Comparison of ENCODE assay signal across 1 cellular context in the genomic region with DNA sequence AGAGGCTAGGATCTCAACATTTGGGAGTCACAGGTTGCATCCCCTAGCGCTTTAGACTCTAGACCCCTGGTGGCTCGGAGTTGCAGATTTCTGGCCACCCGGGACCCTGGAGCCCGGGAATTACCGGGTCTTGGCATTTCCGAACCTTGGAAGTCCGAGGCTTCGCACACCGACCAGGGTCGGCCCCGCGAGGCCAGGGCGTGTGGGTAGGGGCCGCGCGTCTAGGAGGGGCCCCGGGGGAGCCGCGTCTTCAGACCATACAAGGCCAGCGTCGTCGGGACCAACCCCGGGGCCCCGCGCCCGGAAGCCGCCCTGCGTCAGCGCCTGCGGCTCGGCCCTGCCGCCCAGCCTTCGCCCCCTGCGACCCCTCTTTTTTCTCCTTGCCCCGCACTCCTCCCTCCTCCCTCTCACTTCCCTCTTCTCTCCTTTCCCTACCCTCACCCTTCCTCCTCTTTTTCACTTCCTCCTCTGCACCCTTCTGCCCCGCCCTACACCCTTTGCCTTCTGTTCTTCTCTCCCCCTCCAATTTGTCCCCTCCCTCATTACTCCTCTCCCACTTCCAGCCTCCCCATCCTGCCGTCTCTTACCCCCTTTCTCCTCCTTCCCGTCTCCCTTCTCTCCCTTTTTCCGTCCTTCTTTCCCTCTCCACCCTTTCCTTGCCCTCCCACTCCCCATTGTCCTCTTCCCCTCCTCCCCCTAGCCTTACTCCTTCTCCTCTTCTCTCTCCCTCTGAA.
A peak's percentile ranks its signal among the peaks of the same experiment; 100 is the strongest.
TF ChIP-seq lines count a peak whose summit lies in the region.

No MANE protein-coding gene starts in this region.

TF ChIP-seq in K562, 482 proteins besides CTCF, POLR2A, EP300 and RAD21 (continued from another document and continues in another):
- TF ChIP-seq, protein P1, sequence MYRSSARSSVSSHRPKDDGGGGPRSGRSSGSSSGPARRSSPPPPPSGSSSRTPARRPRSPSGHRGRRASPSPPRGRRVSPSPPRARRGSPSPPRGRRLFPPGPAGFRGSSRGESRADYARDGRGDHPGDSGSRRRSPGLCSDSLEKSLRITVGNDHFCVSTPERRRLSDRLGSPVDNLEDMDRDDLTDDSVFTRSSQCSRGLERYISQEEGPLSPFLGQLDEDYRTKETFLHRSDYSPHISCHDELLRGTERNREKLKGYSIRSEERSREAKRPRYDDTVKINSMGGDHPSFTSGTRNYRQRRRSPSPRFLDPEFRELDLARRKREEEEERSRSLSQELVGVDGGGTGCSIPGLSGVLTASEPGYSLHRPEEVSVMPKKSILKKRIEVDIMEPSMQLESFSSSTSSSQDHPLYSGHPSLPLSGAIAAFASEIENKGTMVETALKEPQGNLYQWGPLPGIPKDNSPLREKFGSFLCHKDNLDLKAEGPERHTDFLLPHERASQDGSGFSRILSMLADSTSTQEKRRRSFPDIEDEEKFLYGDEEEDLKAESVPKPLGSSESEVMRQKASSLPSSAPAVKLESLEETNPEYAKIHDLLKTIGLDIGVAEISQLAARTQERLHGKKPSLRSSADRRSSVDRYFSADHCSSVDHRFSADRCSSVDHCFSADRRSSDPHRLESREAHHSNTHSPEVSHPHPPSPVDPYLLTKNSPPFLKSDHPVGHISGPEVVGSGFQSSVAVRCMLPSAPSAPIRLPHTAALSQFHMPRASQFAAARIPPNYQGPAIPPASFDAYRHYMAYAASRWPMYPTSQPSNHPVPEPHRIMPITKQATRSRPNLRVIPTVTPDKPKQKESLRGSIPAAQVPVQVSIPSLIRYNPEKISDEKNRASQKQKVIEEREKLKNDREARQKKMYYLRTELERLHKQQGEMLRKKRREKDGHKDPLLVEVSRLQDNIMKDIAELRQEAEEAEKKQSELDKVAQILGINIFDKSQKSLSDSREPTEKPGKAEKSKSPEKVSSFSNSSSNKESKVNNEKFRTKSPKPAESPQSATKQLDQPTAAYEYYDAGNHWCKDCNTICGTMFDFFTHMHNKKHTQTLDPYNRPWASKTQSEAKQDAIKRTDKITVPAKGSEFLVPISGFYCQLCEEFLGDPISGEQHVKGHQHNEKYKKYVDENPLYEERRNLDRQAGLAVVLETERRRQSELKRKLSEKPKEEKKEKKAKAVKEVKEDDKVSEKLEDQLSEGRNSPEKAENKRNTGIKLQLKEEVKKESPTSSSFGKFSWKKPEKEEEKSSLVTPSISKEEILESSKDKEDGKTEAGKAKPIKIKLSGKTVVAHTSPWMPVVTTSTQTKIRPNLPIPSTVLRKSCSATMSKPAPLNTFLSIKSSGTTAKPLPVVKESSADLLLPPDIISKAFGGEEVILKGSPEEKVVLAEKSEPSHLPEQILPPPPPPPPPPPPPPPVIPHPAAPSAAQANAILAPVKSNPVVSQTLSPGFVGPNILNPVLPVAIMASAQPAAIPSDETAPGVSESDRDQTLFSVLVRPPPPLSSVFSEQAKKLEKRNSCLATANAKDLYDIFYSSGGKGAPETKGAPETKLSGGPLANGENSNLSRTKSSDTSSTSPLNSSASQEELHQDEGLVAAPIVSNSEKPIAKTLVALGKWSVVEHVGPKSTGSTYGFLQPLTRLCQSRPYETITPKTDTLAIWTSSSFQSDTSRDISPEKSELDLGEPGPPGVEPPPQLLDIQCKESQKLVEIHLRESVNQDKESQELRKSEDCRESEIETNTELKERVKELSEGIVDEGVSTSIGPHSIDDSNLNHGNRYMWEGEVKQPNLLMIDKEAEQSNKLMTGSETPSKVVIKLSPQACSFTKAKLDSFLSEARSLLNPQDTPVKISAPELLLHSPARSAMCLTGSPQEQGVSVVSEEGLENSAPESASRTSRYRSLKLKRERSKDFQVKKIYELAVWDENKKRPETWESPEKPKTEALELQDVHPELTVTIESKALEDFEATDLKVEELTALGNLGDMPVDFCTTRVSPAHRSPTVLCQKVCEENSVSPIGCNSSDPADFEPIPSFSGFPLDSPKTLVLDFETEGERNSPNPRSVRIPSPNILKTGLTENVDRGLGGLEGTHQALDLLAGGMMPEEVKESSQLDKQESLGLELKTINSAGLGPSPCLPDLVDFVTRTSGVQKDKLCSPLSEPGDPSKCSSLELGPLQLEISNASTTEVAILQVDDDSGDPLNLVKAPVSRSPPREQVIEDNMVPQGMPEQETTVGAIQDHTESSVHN (IDR thresholded peaks at IDR 0.05; ENCODE audit: borderline replicate concordance in 1 of 2, low read depth in 1 of 2), result 0 out of 4 replicates have a peak, but pooled peaks of 1 of the 2 experiments have one; percentile 32
- TF ChIP-seq NBN (IDR thresholded peaks at IDR 0.05; ENCODE audit: low read depth) (peak; percentile 94), SPI1 (IDR thresholded peaks at IDR 0.05; ENCODE audit: borderline replicate concordance, low read depth, low read length) (peak; percentile 90; the same call in 1 of the 2 replicates), NFIC (IDR thresholded peaks at IDR 0.05) (peak; percentile 20; the same call in 1 of the 2 replicates), KHSRP (IDR thresholded peaks at IDR 0.05) (0 out of 2 replicates have a peak, but pooled peaks have one; percentile 11), PHF8 (IDR thresholded peaks at IDR 0.05; ENCODE audit: borderline replicate concordance, low read length) (peak; percentile 70; the same call in 1 of the 2 replicates), ZFP36 (IDR thresholded peaks at IDR 0.05; ENCODE audit: low read depth, low read length, partially characterized antibody) (no peak), FUS (optimal IDR thresholded peaks at IDR 0.05; ENCODE audit: low read depth, low read length) (no peak), ADNP (tag; IDR thresholded peaks at IDR 0.05) (no peak), CBX1 (IDR thresholded peaks at IDR 0.05; ENCODE audit: low read depth) (no peak), SMAD3 (CRISPR knock-in tag; conservative IDR thresholded peaks at IDR 0.05) (no peak), GATAD2B (IDR thresholded peaks at IDR 0.05; ENCODE audit: borderline replicate concordance) (no peak), CEBPB (tag; IDR thresholded peaks at IDR 0.05) (no peak), ZNF311 (CRISPR knock-in tag; IDR thresholded peaks at IDR 0.05) (no peak), ZNF24 (IDR thresholded peaks at IDR 0.05) (no peak), MCM2 (IDR thresholded peaks at IDR 0.05; ENCODE audit: low read depth) (no peak), ZNF12 (CRISPR knock-in tag; IDR thresholded peaks at IDR 0.05) (no peak), ZC3H8 (IDR thresholded peaks at IDR 0.05) (no peak), ASH1L (IDR thresholded peaks at IDR 0.05; ENCODE audit: borderline replicate concordance, low read depth, partially characterized antibody) (peak; percentile 44), KDM4B (IDR thresholded peaks at IDR 0.05; ENCODE audit: borderline replicate concordance in 2 of 2, low read depth in 1 of 2) (0 out of 4 replicates have a peak, but pooled peaks of 1 of the 2 experiments have one; percentile 25), MTA1 (IDR thresholded peaks at IDR 0.05; ENCODE audit: borderline replicate concordance) (peak; percentile 92), MCM5 (IDR thresholded peaks at IDR 0.05; ENCODE audit: low read depth) (no peak), NR2C2 (CRISPR knock-in tag; IDR thresholded peaks at IDR 0.05) (no peak), NR2C2 (tag; IDR thresholded peaks at IDR 0.05) (peak; percentile 75), SMARCA4 (IDR thresholded peaks at IDR 0.05) (peak; percentile 82), TCFL5 (CRISPR knock-in tag; conservative IDR thresholded peaks at IDR 0.05) (no peak), GABPA (tag; conservative IDR thresholded peaks at IDR 0.05; ENCODE audit: low read depth) (peak; percentile 76), POLR2H (tag; IDR thresholded peaks at IDR 0.05; ENCODE audit: low read depth) (no peak), MAFK (IDR thresholded peaks at IDR 0.05; ENCODE audit: low read length) (no peak), TRIM24 (IDR thresholded peaks at IDR 0.05) (peak; percentile 28 to 59; a peak in 1 of 4 replicates), ELF2 (CRISPR knock-in tag; IDR thresholded peaks at IDR 0.05) (no peak), TBP (optimal IDR thresholded peaks at IDR 0.05; ENCODE audit: low read depth, low read length) (peak; percentile 27), GATAD2A (IDR thresholded peaks at IDR 0.05) (peak; percentile 95; the same call in 1 of the 2 replicates), TAF1 (IDR thresholded peaks at IDR 0.05; ENCODE audit: control insufficient read depth, extremely low read depth, insufficient read depth, low read length, severe bottlenecking) (peak; percentile 26), TGIF2 (CRISPR knock-in tag; IDR thresholded peaks at IDR 0.05) (no peak)
- TF ChIP-seq, protein P2, sequence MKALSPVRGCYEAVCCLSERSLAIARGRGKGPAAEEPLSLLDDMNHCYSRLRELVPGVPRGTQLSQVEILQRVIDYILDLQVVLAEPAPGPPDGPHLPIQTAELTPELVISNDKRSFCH (CRISPR knock-in tag; IDR thresholded peaks at IDR 0.05), result no peak
- TF ChIP-seq, protein P2 (tag; IDR thresholded peaks at IDR 0.05), result no peak
- TF ChIP-seq, protein P3, sequence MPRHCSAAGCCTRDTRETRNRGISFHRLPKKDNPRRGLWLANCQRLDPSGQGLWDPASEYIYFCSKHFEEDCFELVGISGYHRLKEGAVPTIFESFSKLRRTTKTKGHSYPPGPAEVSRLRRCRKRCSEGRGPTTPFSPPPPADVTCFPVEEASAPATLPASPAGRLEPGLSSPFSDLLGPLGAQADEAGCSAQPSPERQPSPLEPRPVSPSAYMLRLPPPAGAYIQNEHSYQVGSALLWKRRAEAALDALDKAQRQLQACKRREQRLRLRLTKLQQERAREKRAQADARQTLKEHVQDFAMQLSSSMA (CRISPR knock-in tag; IDR thresholded peaks at IDR 0.05), result no peak
- TF ChIP-seq, protein P4, sequence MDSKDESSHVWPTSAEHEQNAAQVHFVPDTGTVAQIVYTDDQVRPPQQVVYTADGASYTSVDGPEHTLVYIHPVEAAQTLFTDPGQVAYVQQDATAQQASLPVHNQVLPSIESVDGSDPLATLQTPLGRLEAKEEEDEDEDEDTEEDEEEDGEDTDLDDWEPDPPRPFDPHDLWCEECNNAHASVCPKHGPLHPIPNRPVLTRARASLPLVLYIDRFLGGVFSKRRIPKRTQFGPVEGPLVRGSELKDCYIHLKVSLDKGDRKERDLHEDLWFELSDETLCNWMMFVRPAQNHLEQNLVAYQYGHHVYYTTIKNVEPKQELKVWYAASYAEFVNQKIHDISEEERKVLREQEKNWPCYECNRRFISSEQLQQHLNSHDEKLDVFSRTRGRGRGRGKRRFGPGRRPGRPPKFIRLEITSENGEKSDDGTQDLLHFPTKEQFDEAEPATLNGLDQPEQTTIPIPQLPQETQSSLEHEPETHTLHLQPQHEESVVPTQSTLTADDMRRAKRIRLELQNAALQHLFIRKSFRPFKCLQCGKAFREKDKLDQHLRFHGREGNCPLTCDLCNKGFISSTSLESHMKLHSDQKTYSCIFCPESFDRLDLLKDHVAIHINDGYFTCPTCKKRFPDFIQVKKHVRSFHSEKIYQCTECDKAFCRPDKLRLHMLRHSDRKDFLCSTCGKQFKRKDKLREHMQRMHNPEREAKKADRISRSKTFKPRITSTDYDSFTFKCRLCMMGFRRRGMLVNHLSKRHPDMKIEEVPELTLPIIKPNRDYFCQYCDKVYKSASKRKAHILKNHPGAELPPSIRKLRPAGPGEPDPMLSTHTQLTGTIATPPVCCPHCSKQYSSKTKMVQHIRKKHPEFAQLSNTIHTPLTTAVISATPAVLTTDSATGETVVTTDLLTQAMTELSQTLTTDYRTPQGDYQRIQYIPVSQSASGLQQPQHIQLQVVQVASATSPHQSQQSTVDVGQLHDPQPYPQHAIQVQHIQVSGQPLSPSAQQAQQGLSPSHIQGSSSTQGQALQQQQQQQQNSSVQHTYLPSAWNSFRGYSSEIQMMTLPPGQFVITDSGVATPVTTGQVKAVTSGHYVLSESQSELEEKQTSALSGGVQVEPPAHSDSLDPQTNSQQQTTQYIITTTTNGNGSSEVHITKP (IDR thresholded peaks at IDR 0.05; ENCODE audit: partially characterized antibody), result peak; percentile 36
- TF ChIP-seq, protein P5, sequence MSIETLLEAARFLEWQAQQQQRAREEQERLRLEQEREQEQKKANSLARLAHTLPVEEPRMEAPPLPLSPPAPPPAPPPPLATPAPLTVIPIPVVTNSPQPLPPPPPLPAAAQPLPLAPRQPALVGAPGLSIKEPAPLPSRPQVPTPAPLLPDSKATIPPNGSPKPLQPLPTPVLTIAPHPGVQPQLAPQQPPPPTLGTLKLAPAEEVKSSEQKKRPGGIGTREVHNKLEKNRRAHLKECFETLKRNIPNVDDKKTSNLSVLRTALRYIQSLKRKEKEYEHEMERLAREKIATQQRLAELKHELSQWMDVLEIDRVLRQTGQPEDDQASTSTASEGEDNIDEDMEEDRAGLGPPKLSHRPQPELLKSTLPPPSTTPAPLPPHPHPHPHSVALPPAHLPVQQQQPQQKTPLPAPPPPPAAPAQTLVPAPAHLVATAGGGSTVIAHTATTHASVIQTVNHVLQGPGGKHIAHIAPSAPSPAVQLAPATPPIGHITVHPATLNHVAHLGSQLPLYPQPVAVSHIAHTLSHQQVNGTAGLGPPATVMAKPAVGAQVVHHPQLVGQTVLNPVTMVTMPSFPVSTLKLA (conservative IDR thresholded peaks at IDR 0.05), result 0 out of 4 replicates have a peak, but pooled peaks of 1 of the 2 experiments have one; percentile 9
- TF ChIP-seq, protein P6, sequence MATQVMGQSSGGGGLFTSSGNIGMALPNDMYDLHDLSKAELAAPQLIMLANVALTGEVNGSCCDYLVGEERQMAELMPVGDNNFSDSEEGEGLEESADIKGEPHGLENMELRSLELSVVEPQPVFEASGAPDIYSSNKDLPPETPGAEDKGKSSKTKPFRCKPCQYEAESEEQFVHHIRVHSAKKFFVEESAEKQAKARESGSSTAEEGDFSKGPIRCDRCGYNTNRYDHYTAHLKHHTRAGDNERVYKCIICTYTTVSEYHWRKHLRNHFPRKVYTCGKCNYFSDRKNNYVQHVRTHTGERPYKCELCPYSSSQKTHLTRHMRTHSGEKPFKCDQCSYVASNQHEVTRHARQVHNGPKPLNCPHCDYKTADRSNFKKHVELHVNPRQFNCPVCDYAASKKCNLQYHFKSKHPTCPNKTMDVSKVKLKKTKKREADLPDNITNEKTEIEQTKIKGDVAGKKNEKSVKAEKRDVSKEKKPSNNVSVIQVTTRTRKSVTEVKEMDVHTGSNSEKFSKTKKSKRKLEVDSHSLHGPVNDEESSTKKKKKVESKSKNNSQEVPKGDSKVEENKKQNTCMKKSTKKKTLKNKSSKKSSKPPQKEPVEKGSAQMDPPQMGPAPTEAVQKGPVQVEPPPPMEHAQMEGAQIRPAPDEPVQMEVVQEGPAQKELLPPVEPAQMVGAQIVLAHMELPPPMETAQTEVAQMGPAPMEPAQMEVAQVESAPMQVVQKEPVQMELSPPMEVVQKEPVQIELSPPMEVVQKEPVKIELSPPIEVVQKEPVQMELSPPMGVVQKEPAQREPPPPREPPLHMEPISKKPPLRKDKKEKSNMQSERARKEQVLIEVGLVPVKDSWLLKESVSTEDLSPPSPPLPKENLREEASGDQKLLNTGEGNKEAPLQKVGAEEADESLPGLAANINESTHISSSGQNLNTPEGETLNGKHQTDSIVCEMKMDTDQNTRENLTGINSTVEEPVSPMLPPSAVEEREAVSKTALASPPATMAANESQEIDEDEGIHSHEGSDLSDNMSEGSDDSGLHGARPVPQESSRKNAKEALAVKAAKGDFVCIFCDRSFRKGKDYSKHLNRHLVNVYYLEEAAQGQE (CRISPR knock-in tag; IDR thresholded peaks at IDR 0.05; ENCODE audit: low read depth), result peak; percentile 72; the same call in 1 of the 2 replicates
